Comparison of ENCODE assay signal across 8 cellular contexts in the genomic region with DNA sequence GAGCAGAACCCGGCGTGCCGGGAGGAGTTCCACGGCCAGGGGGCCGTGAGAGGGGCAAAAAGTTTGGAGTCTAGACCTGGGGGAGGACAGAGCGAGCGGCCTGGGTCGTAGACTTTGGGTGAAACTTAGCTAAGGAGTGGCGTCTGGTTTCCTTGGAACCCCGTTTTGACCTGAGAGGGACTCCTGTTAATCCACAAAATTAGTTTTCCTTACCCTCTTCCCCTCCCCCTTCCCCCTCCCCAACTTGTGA. TPM values are rescaled to one million over a fixed set of nuclear protein-coding genes. Genes with fewer than 3 reads are reported as not detected.
DNase-seq lines count a peak whose midpoint lies in the region; ATAC-seq and TF ChIP-seq lines count a peak whose summit lies in the region.

No MANE protein-coding gene starts in this region.

- peak overlapping the region; percentile 92 for H3K4me3 ChIP-seq in OCI-LY1 (ENCODE audit: low read depth, low read length, poor library complexity, severe bottlenecking)

- peaks cover 5% of the 10 kb centered on the region for H3K27me3 Mint-ChIP-seq in endothelial cell (ENCODE audit: unreplicated experiment)
- no peaks in the 10 kb centered on the region for H3K27me3 Mint-ChIP-seq in osteocyte (ENCODE audit: unreplicated experiment)

- peak overlapping the region; percentile 66 for H3K27ac ChIP-seq in OCI-LY1 (ENCODE audit: low read depth, low read length, poor library complexity, severe bottlenecking)

- H3K4me3 Mint-ChIP-seq in endothelial cell (ENCODE audit: unreplicated experiment), result peak overlapping the region; percentile 93
- H3K4me3 Mint-ChIP-seq in osteocyte (ENCODE audit: unreplicated experiment), result peak overlapping the region; percentile 85

- H3F3A ChIP-seq in OCI-LY1 (ENCODE audit: insufficient read depth, low read length), result no peaks in the 10 kb centered on the region

- peak overlapping the region; percentile 96 for H3K9ac ChIP-seq in OCI-LY1 (ENCODE audit: low read length)

- H3K36me3 ChIP-seq in OCI-LY1 (ENCODE audit: insufficient read depth, low read length), result peaks cover 7% of the 10 kb centered on the region; the same call in 1 of the 2 replicates

- H3K79me2 ChIP-seq in OCI-LY1 (ENCODE audit: insufficient read depth, low read length), result peaks cover 18% of the 10 kb centered on the region

- H3K9me3 Mint-ChIP-seq in endothelial cell (ENCODE audit: unreplicated experiment) (no peaks in the 10 kb centered on the region), osteocyte (ENCODE audit: unreplicated experiment) (no peaks in the 10 kb centered on the region)

- H3K36me3 Mint-ChIP-seq in endothelial cell (ENCODE audit: low read depth, unreplicated experiment), result peaks cover 12% of the 10 kb centered on the region
- peaks cover 3% of the 10 kb centered on the region for H3K36me3 Mint-ChIP-seq in osteocyte (ENCODE audit: unreplicated experiment)

- TF ChIP-seq CTCF in OCI-LY1 (IDR thresholded peaks at IDR 0.05; ENCODE audit: low read length) (no peak), endothelial cell (IDR thresholded peaks at IDR 0.05; ENCODE audit: unreplicated experiment) (no peak), osteocyte (IDR thresholded peaks at IDR 0.05) (no peak)

- no peaks in the 10 kb centered on the region for H3K9me2 ChIP-seq in OCI-LY1 (ENCODE audit: low read depth, low read length)

- H2AFZ ChIP-seq in OCI-LY1 (ENCODE audit: low read length), result no peak overlapping the region

- H3K4me1 ChIP-seq in OCI-LY1 (ENCODE audit: insufficient read depth, low read length, severe bottlenecking), result peaks cover 29% of the 10 kb centered on the region

- H3K27ac Mint-ChIP-seq in endothelial cell (ENCODE audit: unreplicated experiment) (no peak overlapping the region), osteocyte (ENCODE audit: unreplicated experiment) (peak overlapping the region; percentile 90)

- no peaks in the 10 kb centered on the region for H3K9me3 ChIP-seq in OCI-LY1 (ENCODE audit: low read length)

- no peak for DNase-seq in endothelial cell (ENCODE audit: low spot score)
- no peak for DNase-seq in osteocyte (ENCODE audit: extremely low spot score, unreplicated experiment)
- no peak for DNase-seq in retina
- no peak for DNase-seq in activated CD4-positive, alpha-beta T cell treated with anti-CD3 and anti-CD28 coated beads, Interleukin-2, amount 50 U/mL, for 1 hour
- DNase-seq in cortex of kidney (lab: John Stamatoyannopoulos, UW), result no peak

- H3K4me2 ChIP-seq in OCI-LY1 (ENCODE audit: low read length), result peak overlapping the region; percentile 79

- H3K4me1 Mint-ChIP-seq in endothelial cell (ENCODE audit: unreplicated experiment), result peaks cover 16% of the 10 kb centered on the region
- H3K4me1 Mint-ChIP-seq in osteocyte (ENCODE audit: unreplicated experiment), result peaks cover 21% of the 10 kb centered on the region

- no peaks in the 10 kb centered on the region for H4K20me1 ChIP-seq in OCI-LY1 (ENCODE audit: insufficient read depth, low read length)

- H3K27me3 ChIP-seq in OCI-LY1 (ENCODE audit: insufficient read depth, low read length), result no peaks in the 10 kb centered on the region

- peak; percentile 2 for ATAC-seq in GM18868 (IDR thresholded peaks at IDR 0.05; ENCODE audit: unreplicated experiment)
- no peak for ATAC-seq in HG03439 (IDR thresholded peaks at IDR 0.05; ENCODE audit: unreplicated experiment)

RNA-seq across cellular contexts. Expression of a gene that starts 0.6 kb away (rescaled TPM):
- 46.0 TPM for total RNA-seq in endothelial cell (ENCODE audit: unreplicated experiment)
- total RNA-seq in osteocyte, result 48.9 and 49.9 TPM in 2 replicates

RNA-seq across cellular contexts. Expression of a gene that starts 0.7 kb away (rescaled TPM):
- total RNA-seq in endothelial cell (ENCODE audit: unreplicated experiment), result 2.4 TPM
- 1.9 and 2.0 TPM in 2 replicates for total RNA-seq in osteocyte
